In genomic region chr5:170219615-170220014, GRCh38 we compare ENCODE assay signal across 16 cellular contexts. TPM values are rescaled to one million over a fixed set of nuclear protein-coding genes. Genes with fewer than 3 reads are reported as not detected.
A peak's percentile ranks its signal among the peaks of the same experiment; 100 is the strongest.
DNase-seq lines count a peak whose midpoint lies in the region; ATAC-seq and TF ChIP-seq lines count a peak whose summit lies in the region.
"Had no signal": no experiment of that assay in that cellular context is flagged by ENCODE, and none has a peak within 500 bp of the region (broad histone marks: within the 10 kb centered on the region; RNA-seq: fewer than 3 reads in every experiment).

No MANE protein-coding gene starts in this region.

- H3K27me3 ChIP-seq in ACC112 (ENCODE audit: insufficient read depth, low read length) = no peaks in the 10 kb centered on the region
- H3K27me3 ChIP-seq: BLaER1, SJCRH30 had no signal

- no peaks in the 10 kb centered on the region for H3K9me3 Mint-ChIP-seq in CD14-positive monocyte
- H3K9me3 Mint-ChIP-seq: activated CD4-positive, alpha-beta T cell treated with anti-CD3 and anti-CD28 coated beads, Interleukin-2, amount 10 ng/mL, durations not matched to agents 24 days and 14 days; naive B cell had no signal

- peak overlapping the region; percentile 57 for H3K27ac ChIP-seq in ACC112 (ENCODE audit: low read depth, low read length)
- H3K27ac ChIP-seq: BLaER1, coronary artery, SJCRH30 had no signal

- H3K79me2 ChIP-seq in ACC112 (ENCODE audit: control insufficient read depth, insufficient read depth, low read length, unreplicated experiment) = no peaks in the 10 kb centered on the region

- intact Hi-C loops in CD14-positive monocyte (cut with micrococcal nuclease) = loop anchor here in 1 of 2 donors (10.0 kb wide), 1 partner anchor 415 kb away; no protein-coding TSS in a partner anchor

- no peaks in the 10 kb centered on the region for H3K36me3 Mint-ChIP-seq in CD14-positive monocyte
- H3K36me3 Mint-ChIP-seq: naive B cell had no signal

- peaks cover 0 to 4% (median 0%) of the 10 kb centered on the region in 3 donors for H3K27me3 Mint-ChIP-seq in CD14-positive monocyte (ENCODE audit: low read depth in 3 of 3)

- no peak for TF ChIP-seq CTCF in foreskin fibroblast (IDR thresholded peaks at IDR 0.05; ENCODE audit: low read depth, low read length)
- TF ChIP-seq CTCF in CD14-positive monocyte (IDR thresholded peaks at IDR 0.05) = no peak

- ATAC-seq in stimulated activated naive CD8-positive, alpha-beta T cell treated with anti-CD3 and anti-CD28 coated beads, Interleukin-15, Interleukin-2, amounts not matched to agents 100 U/mL and 50 U/mL, for 24 hours = no peak

- H3K4me3 ChIP-seq in ACC112 (ENCODE audit: low read depth, low read length) = no peak overlapping the region
- no peak overlapping the region for H3K4me3 ChIP-seq in foreskin fibroblast (ENCODE audit: low read depth in 1 of 2, low read length in 2 of 2)
- H3K4me3 ChIP-seq: BLaER1, coronary artery, SJCRH30 had no signal

- DNase-seq in HS-27A (ENCODE audit: low read depth) = peak; percentile 64
- peak; percentile 90 for DNase-seq in SW480 (ENCODE audit: low spot score)
- peak; percentile 72 to 80 for DNase-seq in foreskin fibroblast
- no peak for DNase-seq in OCI-M2 (lab: John Stamatoyannopoulos, UW; ENCODE audit: unreplicated experiment)
- DNase-seq in GM19238 (ENCODE audit: insufficient read length, low spot score) = no peak
- DNase-seq in stimulated activated naive CD8-positive, alpha-beta T cell treated with anti-CD3 and anti-CD28 coated beads, Interleukin-15, Interleukin-2, amounts not matched to agents 100 U/mL and 50 U/mL, for 24 hours = no peak
- no peak for DNase-seq in CD14-positive monocyte (ENCODE audit: low spot score)
- DNase-seq: activated CD4-positive, alpha-beta T cell treated with anti-CD3 and anti-CD28 coated beads, Interleukin-2, amount 10 ng/mL, durations not matched to agents 24 days and 14 days; activated gamma-delta T cell; naive B cell; NCI-H2029 treated with DMSO at 0.1 percent for 48 hours; small intestine had no signal

- H3K4me1 Mint-ChIP-seq in CD14-positive monocyte = peaks cover 6% of the 10 kb centered on the region
- H3K4me1 Mint-ChIP-seq: activated CD4-positive, alpha-beta T cell treated with anti-CD3 and anti-CD28 coated beads, Interleukin-2, amount 10 ng/mL, durations not matched to agents 24 days and 14 days; naive B cell had no signal

- peaks cover 25% of the 10 kb centered on the region for H3K4me1 ChIP-seq in ACC112 (ENCODE audit: control insufficient read depth, insufficient read depth, low read length, unreplicated experiment)
- H3K4me1 ChIP-seq: SJCRH30 had no signal

- peak overlapping the region; percentile 33 for H2AFZ ChIP-seq in ACC112 (ENCODE audit: low read length, unreplicated experiment)

- peak overlapping the region in 1 of 7 donors; percentile 15 for H3K27ac Mint-ChIP-seq in CD14-positive monocyte
- H3K27ac Mint-ChIP-seq: activated CD4-positive, alpha-beta T cell treated with anti-CD3 and anti-CD28 coated beads, Interleukin-2, amount 10 ng/mL, durations not matched to agents 24 days and 14 days had no signal

- H3K4me3 Mint-ChIP-seq in CD14-positive monocyte = no peak overlapping the region
- H3K4me3 Mint-ChIP-seq: activated CD4-positive, alpha-beta T cell treated with anti-CD3 and anti-CD28 coated beads, Interleukin-2, amount 10 ng/mL, durations not matched to agents 24 days and 14 days; naive B cell had no signal

- H3K36me3 ChIP-seq in ACC112 (ENCODE audit: insufficient read depth, low read length) = no peaks in the 10 kb centered on the region
- H3K36me3 ChIP-seq: BLaER1, SJCRH30 had no signal

RNA-seq across cellular contexts. Expression of gene C5orf58, which starts 13.2 kb away (rescaled TPM):
- under 1 TPM in 1 of 2 donors, not detected in 1; 0.46 TPM for polyA plus RNA-seq in CD14-positive monocyte
- polyA plus RNA-seq: small intestine had no signal

Comparison
In these comparisons a context has a peak if more than half of its experiments do, and no peak if none do; other contexts are left out.
1. DNase-seq: peak in HS-27A (single experiment), SW480 (single experiment) and foreskin fibroblast (2 of 2); none in OCI-M2 (single experiment), GM19238 (single experiment), stimulated activated naive CD8-positive, alpha-beta T cell treated with anti-CD3 and anti-CD28 coated beads, Interleukin-15, Interleukin-2, amounts not matched to agents 100 U/mL and 50 U/mL, for 24 hours (single experiment) and CD14-positive monocyte (single experiment).